Comparison of ENCODE assay signal across 8 cellular contexts in the genomic region with DNA sequence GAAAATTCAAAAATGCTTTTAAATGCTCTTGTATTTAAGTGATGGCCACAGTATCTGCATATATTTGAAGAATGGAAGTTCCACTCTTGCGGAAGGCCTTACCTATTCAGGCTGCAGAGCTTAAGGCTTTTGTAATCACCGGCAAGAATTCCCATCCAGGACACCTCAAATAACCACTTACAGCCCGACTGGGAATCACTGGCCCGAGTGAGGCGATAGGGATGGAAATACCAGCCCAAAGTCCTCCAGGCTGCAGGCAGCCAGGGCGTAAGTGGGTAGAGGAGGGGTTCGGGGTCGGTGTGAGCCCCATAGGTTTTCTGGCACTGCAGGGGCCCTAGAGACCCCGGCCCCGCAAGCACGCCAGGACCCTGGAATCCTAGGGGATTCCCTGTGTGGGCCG. TPM values are rescaled to one million over a fixed set of nuclear protein-coding genes. Genes with fewer than 3 reads are reported as not detected.
A peak's percentile ranks its signal among the peaks of the same experiment; 100 is the strongest.
DNase-seq lines count a peak whose midpoint lies in the region; ATAC-seq and TF ChIP-seq lines count a peak whose summit lies in the region.

No MANE protein-coding gene starts in this region.

- H3K4me3 Mint-ChIP-seq in CD4-positive, CD25-positive, alpha-beta regulatory T cell: peak overlapping the region; percentile 92 to 96 (median 94)
- H3K4me3 Mint-ChIP-seq in brain: peak overlapping the region; percentile 26 to 70 (median 63)
- peak overlapping the region; percentile 97 for H3K4me3 Mint-ChIP-seq in memory B cell

- H3K27ac ChIP-seq in CD4-positive, CD25-positive, alpha-beta regulatory T cell (ENCODE audit: insufficient read depth, low read length, poor library complexity, severe bottlenecking): peak overlapping the region; percentile 87
- peak overlapping the region; percentile 70 to 80 for H3K27ac ChIP-seq in uterus

- intact Hi-C loops in uterus (cut with DNase I; ENCODE audit: low total_unique reads): no loop called here

- peak overlapping the region; percentile 99 for H3K27ac Mint-ChIP-seq in CD4-positive, CD25-positive, alpha-beta regulatory T cell
- H3K27ac Mint-ChIP-seq in brain (peak overlapping the region in 4 of 5 experiments; percentile 30 to 95 (median 70)), memory B cell (peak overlapping the region; percentile 97)

- peaks cover 22% of the 10 kb centered on the region for H3K36me3 Mint-ChIP-seq in CD4-positive, CD25-positive, alpha-beta regulatory T cell
- H3K36me3 Mint-ChIP-seq in brain (no peaks in the 10 kb centered on the region), memory B cell (peaks cover 12% of the 10 kb centered on the region)

- TF ChIP-seq POLR2A in uterus (IDR thresholded peaks at IDR 0.05): no peak

- peaks cover 73% of the 10 kb centered on the region for H3K4me1 ChIP-seq in CD4-positive, CD25-positive, alpha-beta regulatory T cell (ENCODE audit: control insufficient read depth, insufficient read depth, low read length, poor library complexity, severe bottlenecking)
- peaks cover 0 to 6% of the 10 kb centered on the region in 2 donors for H3K4me1 ChIP-seq in uterus

- peak overlapping the region; percentile 75 for H3K4me3 ChIP-seq in CD4-positive, CD25-positive, alpha-beta regulatory T cell (ENCODE audit: low read depth, low read length)
- peak overlapping the region; percentile 23 to 51 for H3K4me3 ChIP-seq in uterus

- DNase-seq in CD4-positive, CD25-positive, alpha-beta regulatory T cell: no peak
- no peak for DNase-seq in memory B cell (ENCODE audit: low spot score in 2 of 2)
- DNase-seq in uterus: no peak
- DNase-seq in OCI-M1 (lab: John Stamatoyannopoulos, UW): no peak
- DNase-seq in stimulated activated CD8-positive, alpha-beta memory T cell treated with anti-CD3 and anti-CD28 coated beads, Interleukin-4, amount 100 ng/mL, for 48 hours: no peak
- no peak for DNase-seq in NK-92 (lab: John Stamatoyannopoulos, UW; ENCODE audit: unreplicated experiment)

- no peaks in the 10 kb centered on the region for H3K27me3 Mint-ChIP-seq in CD4-positive, CD25-positive, alpha-beta regulatory T cell
- H3K27me3 Mint-ChIP-seq in brain: peaks cover 29% of the 10 kb centered on the region
- H3K27me3 Mint-ChIP-seq in memory B cell: no peaks in the 10 kb centered on the region

- no peaks in the 10 kb centered on the region for H3K9me3 Mint-ChIP-seq in CD4-positive, CD25-positive, alpha-beta regulatory T cell
- H3K9me3 Mint-ChIP-seq in brain (peaks cover 0 to 13% (median 2%) of the 10 kb centered on the region in 5 experiments), memory B cell (no peaks in the 10 kb centered on the region)

- H3K4me1 Mint-ChIP-seq in CD4-positive, CD25-positive, alpha-beta regulatory T cell: peaks cover 34 to 81% (median 66%) of the 10 kb centered on the region in 4 donors
- peaks cover 44% of the 10 kb centered on the region for H3K4me1 Mint-ChIP-seq in brain
- peaks cover 48% of the 10 kb centered on the region for H3K4me1 Mint-ChIP-seq in memory B cell

- H3K36me3 ChIP-seq in CD4-positive, CD25-positive, alpha-beta regulatory T cell (ENCODE audit: control insufficient read depth, insufficient read depth, low read length): peaks cover 14% of the 10 kb centered on the region
- no peaks in the 10 kb centered on the region for H3K36me3 ChIP-seq in uterus

- ATAC-seq in CD4-positive, CD25-positive, alpha-beta regulatory T cell (ENCODE audit: low read depth in 2 of 2): no peak
- ATAC-seq in HG03097 (IDR thresholded peaks at IDR 0.05; ENCODE audit: low FRiP score, unreplicated experiment): peak; percentile 6
- no peak for ATAC-seq in memory B cell (ENCODE audit: low read depth)

- TF ChIP-seq CTCF in brain (conservative IDR thresholded peaks at IDR 0.05) (no peak), uterus (IDR thresholded peaks at IDR 0.05) (no peak)

- H3K9me3 ChIP-seq in CD4-positive, CD25-positive, alpha-beta regulatory T cell (ENCODE audit: control insufficient read depth in 2 of 2, low read length in 2 of 2): no peaks in the 10 kb centered on the region
- no peaks in the 10 kb centered on the region for H3K9me3 ChIP-seq in uterus

- no peaks in the 10 kb centered on the region for H3K27me3 ChIP-seq in CD4-positive, CD25-positive, alpha-beta regulatory T cell (ENCODE audit: control insufficient read depth, insufficient read depth, low read length)
- H3K27me3 ChIP-seq in uterus: no peaks in the 10 kb centered on the region

RNA-seq across cellular contexts. Expression of gene CMTM7, which starts 9.5 kb away (rescaled TPM):
- 77.3 TPM for total RNA-seq in CD4-positive, CD25-positive, alpha-beta regulatory T cell
- polyA plus RNA-seq in CD4-positive, CD25-positive, alpha-beta regulatory T cell: 100 to 1,000 TPM; 141 to 231 (median 171) TPM
- 2.5 TPM for polyA plus RNA-seq in brain (ENCODE audit: insufficient read depth, low read depth, low replicate concordance)
- total RNA-seq in uterus: 10 to 100 TPM in 3 of 4 donors, under 1 TPM in 1; 0.26 to 25.2 (median 13.3) TPM
